11 cellular contexts compared by ENCODE assay signal in the genomic region with DNA sequence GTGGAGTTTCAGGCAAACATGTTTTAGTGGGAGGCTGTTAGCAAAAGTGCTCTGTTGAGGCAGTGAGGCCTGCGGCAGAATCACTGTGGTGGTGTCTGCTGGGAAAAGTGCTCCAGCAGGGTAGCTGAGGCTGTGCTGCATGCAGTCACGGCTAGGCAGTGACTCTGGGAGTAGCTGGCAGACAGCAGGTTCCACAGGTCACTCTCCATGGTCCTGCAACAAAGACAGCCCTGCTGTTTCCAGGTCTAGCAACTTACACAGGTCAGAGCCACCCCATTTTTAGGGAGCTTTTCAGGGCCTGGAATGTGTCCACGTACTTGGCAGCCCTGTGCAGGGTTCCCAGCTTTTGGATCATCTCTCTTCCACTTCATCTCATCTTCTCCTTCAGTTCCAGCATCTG.
DNase-seq lines count a peak whose midpoint lies in the region; ATAC-seq and TF ChIP-seq lines count a peak whose summit lies in the region.
"Had no signal": no experiment of that assay in that cellular context is flagged by ENCODE, and none has a peak within 500 bp of the region (broad histone marks: within the 10 kb centered on the region; RNA-seq: fewer than 3 reads in every experiment).

No MANE protein-coding gene starts in this region.

- H3K9ac ChIP-seq in adipocyte (ENCODE audit: low read length) = no peak overlapping the region

- H3K4me3 ChIP-seq in heart right ventricle (no peak overlapping the region), adipocyte (ENCODE audit: low read length) (no peak overlapping the region), iPS DF 6.9 (ENCODE audit: low read length) (no peak overlapping the region)

- no peak overlapping the region for H3K4me3 Mint-ChIP-seq in glutamatergic neuron (ENCODE audit: unreplicated experiment)

- ATAC-seq in heart right ventricle (peak in 5 of 8 donors; percentile 28 to 59 (median 46)), Right ventricle myocardium superior (ENCODE audit: poor library complexity) (no peak), HG02759 (IDR thresholded peaks at IDR 0.05; ENCODE audit: unreplicated experiment) (no peak), GM21825 (IDR thresholded peaks at IDR 0.05; ENCODE audit: unreplicated experiment) (no peak)

- peaks cover 0 to 29% (median 10%) of the 10 kb centered on the region in 11 donors for H3K9me3 ChIP-seq in heart right ventricle
- H3K9me3 ChIP-seq in adipocyte (ENCODE audit: control insufficient read depth, low read length) = peaks cover 18% of the 10 kb centered on the region
- H3K9me3 ChIP-seq in iPS DF 6.9 (ENCODE audit: control insufficient read depth, insufficient read depth, low read length) = no peaks in the 10 kb centered on the region

- TF ChIP-seq CTCF in heart right ventricle (IDR thresholded peaks at IDR 0.05) (no peak), glutamatergic neuron (IDR thresholded peaks at IDR 0.05; ENCODE audit: partially characterized antibody, unreplicated experiment) (no peak)

- peaks cover 4% of the 10 kb centered on the region for H3K9me3 Mint-ChIP-seq in glutamatergic neuron (ENCODE audit: unreplicated experiment)

- H3K36me3 ChIP-seq in heart right ventricle (no peaks in the 10 kb centered on the region), adipocyte (ENCODE audit: control insufficient read depth, insufficient read depth, low read length, severe bottlenecking) (no peaks in the 10 kb centered on the region), iPS DF 6.9 (ENCODE audit: control insufficient read depth, insufficient read depth, low read length) (no peaks in the 10 kb centered on the region)
- H3K36me3 ChIP-seq: WERI-Rb-1 had no signal

- H3K27me3 Mint-ChIP-seq in glutamatergic neuron (ENCODE audit: unreplicated experiment) = peaks cover 3% of the 10 kb centered on the region

- H3K4me1 Mint-ChIP-seq in glutamatergic neuron (ENCODE audit: low read depth, unreplicated experiment) = no peaks in the 10 kb centered on the region

- H3K4me1 ChIP-seq in heart right ventricle (no peaks in the 10 kb centered on the region), adipocyte (ENCODE audit: control insufficient read depth, insufficient read depth, low read length) (no peaks in the 10 kb centered on the region), iPS DF 6.9 (ENCODE audit: control insufficient read depth, insufficient read depth, low read length) (no peaks in the 10 kb centered on the region)

- 21 to 35% methylated on average over 3 of the region's 3 CpGs for WGBS in heart right ventricle, 2 donors
- no CpG with 5 or more reads among the region's 3 CpGs for WGBS in iPS DF 6.9 (ENCODE audit: insufficient coverage, insufficient read length)

- H3K36me3 Mint-ChIP-seq in glutamatergic neuron (ENCODE audit: unreplicated experiment) = peaks cover 41% of the 10 kb centered on the region

- no peak for DNase-seq in heart right ventricle
- DNase-seq in Right ventricle myocardium superior = no peak
- peak; percentile 18 for DNase-seq in adipocyte (ENCODE audit: low read depth)
- peak; percentile 11 for DNase-seq in iPS DF 6.9 (ENCODE audit: low read depth, low spot score)
- DNase-seq in HPDE6-E6E7 (ENCODE audit: extremely low spot score) = no peak
- DNase-seq in glutamatergic neuron = no peak
- DNase-seq: activated effector memory CD4-positive, alpha-beta T cell treated with Interleukin-2 at 50 U/mL for 16 hours; cortex of kidney; WERI-Rb-1 had no signal

- intact Hi-C loops in heart right ventricle (cut with DNase I) = no loop called here
- intact Hi-C loops in Right ventricle myocardium superior (cut with DNase I) = no loop called here

- no peak overlapping the region for H3K27ac Mint-ChIP-seq in glutamatergic neuron (ENCODE audit: unreplicated experiment)

- H3K27me3 ChIP-seq in heart right ventricle (no peaks in the 10 kb centered on the region), adipocyte (replicated peaks; ENCODE audit: control insufficient read depth, insufficient read depth, low read length) (no peaks in the 10 kb centered on the region), iPS DF 6.9 (ENCODE audit: control insufficient read depth, insufficient read depth, low read length) (no peaks in the 10 kb centered on the region)

- H3K27ac ChIP-seq in heart right ventricle (no peak overlapping the region), iPS DF 6.9 (ENCODE audit: low read length) (no peak overlapping the region)
- H3K27ac ChIP-seq: WERI-Rb-1 had no signal

Comparison
In these comparisons a context has a peak if more than half of its experiments do, and no peak if none do; other contexts are left out.
1. ATAC-seq: peak in heart right ventricle (5 of 8); none in Right ventricle myocardium superior (single experiment), HG02759 (single experiment) and GM21825 (single experiment).
2. DNase-seq: peak in adipocyte (single experiment) and iPS DF 6.9 (single experiment); none in heart right ventricle (0 of 2), Right ventricle myocardium superior (single experiment), HPDE6-E6E7 (single experiment) and glutamatergic neuron (single experiment).